8 cellular contexts compared by ENCODE assay signal in genomic region chr4:111641813-111642579, GRCh38.
DNase-seq lines count a peak whose midpoint lies in the region; ATAC-seq and TF ChIP-seq lines count a peak whose summit lies in the region.

No MANE protein-coding gene starts in this region.

- H3K4me1 Mint-ChIP-seq in activated naive CD8-positive, alpha-beta T cell treated with anti-CD3 and anti-CD28 coated beads, Interleukin-2, amount 50 U/mL, for 24 hours: no peaks in the 10 kb centered on the region
- no peaks in the 10 kb centered on the region for H3K4me1 Mint-ChIP-seq in CD8-positive, alpha-beta T cell (ENCODE audit: low read depth)

- no peak overlapping the region for H3K27ac ChIP-seq in left ventricle myocardium inferior (replicated peaks)
- no peak overlapping the region for H3K27ac ChIP-seq in CD8-positive, alpha-beta T cell (ENCODE audit: low read depth, low read length)

- intact Hi-C loops in left ventricle myocardium inferior (cut with micrococcal nuclease): no loop called here
- intact Hi-C loops in CD8-positive, alpha-beta T cell (cut with DNase I, micrococcal nuclease): no loop called here

- peaks cover 11% of the 10 kb centered on the region for H3K27me3 ChIP-seq in left ventricle myocardium inferior (ENCODE audit: low read depth)
- H3K27me3 ChIP-seq in CD8-positive, alpha-beta T cell (ENCODE audit: insufficient read depth, low read length): no peaks in the 10 kb centered on the region

- no peaks in the 10 kb centered on the region for H3K36me3 Mint-ChIP-seq in activated naive CD8-positive, alpha-beta T cell treated with anti-CD3 and anti-CD28 coated beads, Interleukin-2, amount 50 U/mL, for 24 hours (ENCODE audit: low read depth)
- no peaks in the 10 kb centered on the region for H3K36me3 Mint-ChIP-seq in CD8-positive, alpha-beta T cell

- peak; percentile 97 for ATAC-seq in GM21367 (IDR thresholded peaks at IDR 0.05; ENCODE audit: unreplicated experiment)
- ATAC-seq in HG03520 (IDR thresholded peaks at IDR 0.05; ENCODE audit: unreplicated experiment): peak; percentile 95
- peak; percentile 61 for ATAC-seq in activated naive CD8-positive, alpha-beta T cell treated with anti-CD3 and anti-CD28 coated beads, Interleukin-2, amount 50 U/mL, for 24 hours
- no peak for ATAC-seq in CD8-positive, alpha-beta T cell

- no peaks in the 10 kb centered on the region for H3K9me3 Mint-ChIP-seq in activated naive CD8-positive, alpha-beta T cell treated with anti-CD3 and anti-CD28 coated beads, Interleukin-2, amount 50 U/mL, for 24 hours
- peaks cover 2% of the 10 kb centered on the region for H3K9me3 Mint-ChIP-seq in CD8-positive, alpha-beta T cell

- TF ChIP-seq CTCF in left ventricle myocardium inferior (IDR thresholded peaks at IDR 0.05; ENCODE audit: borderline replicate concordance) (peak; percentile 71), retinal pigment epithelial cell (conservative IDR thresholded peaks at IDR 0.05; ENCODE audit: low read depth, low read length) (peak; percentile 92)
- no peak for TF ChIP-seq CTCF in CD8-positive, alpha-beta T cell (IDR thresholded peaks at IDR 0.05)

- H3K36me3 ChIP-seq in left ventricle myocardium inferior: no peaks in the 10 kb centered on the region
- H3K36me3 ChIP-seq in CD8-positive, alpha-beta T cell (ENCODE audit: insufficient read depth, low read length): no peaks in the 10 kb centered on the region

- POLR2A ChIA-PET in CD8-positive, alpha-beta T cell (lab: Charles Lee): no interaction called here

- H3K9me3 ChIP-seq in left ventricle myocardium inferior (replicated peaks): no peaks in the 10 kb centered on the region
- no peaks in the 10 kb centered on the region for H3K9me3 ChIP-seq in CD8-positive, alpha-beta T cell (ENCODE audit: low read length)

- H3K4me3 ChIP-seq in left ventricle myocardium inferior: no peak overlapping the region
- H3K4me3 ChIP-seq in retinal pigment epithelial cell (ENCODE audit: low read length): no peak overlapping the region
- no peak overlapping the region for H3K4me3 ChIP-seq in CD8-positive, alpha-beta T cell (ENCODE audit: low read depth, low read length)

- H3K27ac Mint-ChIP-seq in activated naive CD8-positive, alpha-beta T cell treated with anti-CD3 and anti-CD28 coated beads, Interleukin-2, amount 50 U/mL, for 24 hours: no peak overlapping the region
- H3K27ac Mint-ChIP-seq in CD8-positive, alpha-beta T cell: no peak overlapping the region

- DNase-seq in GM04503 (ENCODE audit: low read depth) (peak; percentile 53), NCI-H526 (lab: John Stamatoyannopoulos, UW) (peak; percentile 78 to 88), left ventricle myocardium inferior (no peak), retinal pigment epithelial cell (ENCODE audit: low read depth) (peak; percentile 72)
- peak; percentile 14 for DNase-seq in activated naive CD8-positive, alpha-beta T cell treated with anti-CD3 and anti-CD28 coated beads, Interleukin-2, amount 50 U/mL, for 24 hours
- no peak for DNase-seq in CD8-positive, alpha-beta T cell

- H3K27me3 Mint-ChIP-seq in activated naive CD8-positive, alpha-beta T cell treated with anti-CD3 and anti-CD28 coated beads, Interleukin-2, amount 50 U/mL, for 24 hours: no peaks in the 10 kb centered on the region
- H3K27me3 Mint-ChIP-seq in CD8-positive, alpha-beta T cell (ENCODE audit: low read depth): no peaks in the 10 kb centered on the region

- no peak overlapping the region for H3K4me3 Mint-ChIP-seq in activated naive CD8-positive, alpha-beta T cell treated with anti-CD3 and anti-CD28 coated beads, Interleukin-2, amount 50 U/mL, for 24 hours
- H3K4me3 Mint-ChIP-seq in CD8-positive, alpha-beta T cell: no peak overlapping the region

- H3K4me1 ChIP-seq in left ventricle myocardium inferior: no peaks in the 10 kb centered on the region
- H3K4me1 ChIP-seq in CD8-positive, alpha-beta T cell (ENCODE audit: insufficient read depth, low read length): no peaks in the 10 kb centered on the region

- CTCF ChIA-PET in CD8-positive, alpha-beta T cell (lab: Charles Lee): no interaction called here

Comparison
In these comparisons a context has a peak if more than half of its experiments do, and no peak if none do; other contexts are left out.
1. DNase-seq: peak in GM04503 (single experiment), NCI-H526 (2 of 2), activated naive CD8-positive, alpha-beta T cell treated with anti-CD3 and anti-CD28 coated beads, Interleukin-2, amount 50 U/mL, for 24 hours (single experiment) and retinal pigment epithelial cell (single experiment); none in left ventricle myocardium inferior (single experiment) and CD8-positive, alpha-beta T cell (0 of 7).